In the genomic region with DNA sequence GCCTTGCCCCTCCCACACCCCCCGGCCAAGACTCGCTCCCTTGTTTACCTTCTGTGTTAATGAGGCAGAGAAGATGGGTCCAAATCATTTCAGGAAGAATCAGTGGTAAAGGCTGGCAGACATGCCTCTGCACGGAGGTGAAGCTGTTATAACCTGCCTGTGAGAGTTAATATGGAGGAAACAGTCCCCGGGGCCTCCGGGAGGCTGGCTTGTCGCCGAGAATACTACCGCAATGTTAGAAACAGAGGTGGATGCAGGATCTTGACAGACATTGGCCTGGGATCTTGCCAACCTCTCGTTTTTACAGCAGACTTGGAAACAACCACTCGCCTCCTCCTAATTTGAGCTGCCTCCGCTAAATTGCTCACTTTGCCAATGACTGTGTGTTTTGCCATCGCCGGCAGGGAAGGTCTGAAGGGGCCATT, we compare ENCODE assay signal across 14 cellular contexts. TPM values are rescaled to one million over a fixed set of nuclear protein-coding genes. Genes with fewer than 3 reads are reported as not detected.
DNase-seq lines count a peak whose midpoint lies in the region; TF ChIP-seq lines count a peak whose summit lies in the region.
"Had no signal": no experiment of that assay in that cellular context is flagged by ENCODE, and none has a peak within 500 bp of the region (broad histone marks: within the 10 kb centered on the region; RNA-seq: fewer than 3 reads in every experiment).

No MANE protein-coding gene starts in this region.

- H3K27ac Mint-ChIP-seq in T-helper 2 cell treated with Interferon-gamma antibody and Interleukin-4, amounts not matched to agents 5 μg/mL and 100 μg/mL, for 36 hours: no peak overlapping the region

- POLR2A ChIA-PET in A673 (lab: Charles Lee; ENCODE audit: low non-redundant PET): no interaction called here

- no peak overlapping the region for H3K4me3 Mint-ChIP-seq in T-helper 2 cell treated with Interferon-gamma antibody and Interleukin-4, amounts not matched to agents 5 μg/mL and 100 μg/mL, for 36 hours

- peak overlapping the region in 8 of 11 experiments; percentile 37 to 60 (median 50); a peak in 16 of 22 replicates for H3K4me2 ChIP-seq in BLaER1 treated with 17β-estradiol and CSF1 and Interleukin-3, amounts not matched to agents 10 nM and 100 nM
- peak overlapping the region; percentile 21 for H3K4me2 ChIP-seq in smooth muscle cell

- H3K36me3 ChIP-seq in BLaER1 treated with 17β-estradiol and CSF1 and Interleukin-3, amounts not matched to agents 10 nM and 100 nM: no peaks in the 10 kb centered on the region
- no peaks in the 10 kb centered on the region for H3K36me3 ChIP-seq in ascending aorta
- peaks cover 34% of the 10 kb centered on the region for H3K36me3 ChIP-seq in left ventricle myocardium inferior
- H3K36me3 ChIP-seq in smooth muscle cell (ENCODE audit: low read depth): peaks cover 17% of the 10 kb centered on the region
- H3K36me3 ChIP-seq in A673 (ENCODE audit: insufficient read depth, low read length, poor library complexity, severe bottlenecking): no peaks in the 10 kb centered on the region
- H3K36me3 ChIP-seq: ovary had no signal

- intact Hi-C loops in ascending aorta (cut with DNase I): loop anchor here (2.0 kb wide), 1 partner anchor 44 kb away; no protein-coding TSS in a partner anchor
- intact Hi-C loops in left ventricle myocardium inferior (cut with micrococcal nuclease): no loop called here
- intact Hi-C loops in A673 (cut with micrococcal nuclease; ENCODE audit: unreplicated experiment): no loop called here

- no peaks in the 10 kb centered on the region for H3K27me3 Mint-ChIP-seq in T-helper 2 cell treated with Interferon-gamma antibody and Interleukin-4, amounts not matched to agents 5 μg/mL and 100 μg/mL, for 36 hours (ENCODE audit: low read depth)

- H3K9me3 Mint-ChIP-seq in T-helper 2 cell treated with Interferon-gamma antibody and Interleukin-4, amounts not matched to agents 5 μg/mL and 100 μg/mL, for 36 hours: no peaks in the 10 kb centered on the region

- H3K79me2 ChIP-seq in smooth muscle cell (ENCODE audit: low read depth): peaks cover 86% of the 10 kb centered on the region

- no peak overlapping the region for H3K9ac ChIP-seq in BLaER1 treated with 17β-estradiol and CSF1 and Interleukin-3, amounts not matched to agents 10 nM and 100 nM
- no peak overlapping the region for H3K9ac ChIP-seq in smooth muscle cell (ENCODE audit: low read depth)

- WGBS in smooth muscle cell (ENCODE audit: low lambda C conversion rate): 66% methylated on average over 13 of the region's 13 CpGs

- H3F3A ChIP-seq in smooth muscle cell (ENCODE audit: low read depth): peaks cover 92% of the 10 kb centered on the region

- no peak overlapping the region for H3K27ac ChIP-seq in BLaER1 treated with 17β-estradiol and CSF1 and Interleukin-3, amounts not matched to agents 10 nM and 100 nM
- H3K27ac ChIP-seq in ascending aorta (peak overlapping the region; percentile 46 to 56), left ventricle myocardium inferior (replicated peaks) (peak overlapping the region; percentile 86), smooth muscle cell (ENCODE audit: low read depth) (peak overlapping the region; percentile 57), A673 (ENCODE audit: low read depth, low read length, poor library complexity, severe bottlenecking) (no peak overlapping the region)
- H3K27ac ChIP-seq: ovary had no signal

- DNase-seq in ascending aorta (ENCODE audit: low spot score in 2 of 2): peak in 1 of 2 donors; percentile 74
- peak; percentile 47 for DNase-seq in left ventricle myocardium inferior
- no peak for DNase-seq in smooth muscle cell (lab: John Stamatoyannopoulos, UW; ENCODE audit: unreplicated experiment)
- no peak for DNase-seq in amniotic stem cell (lab: John Stamatoyannopoulos, UW)
- DNase-seq in NCI-H1436 treated with DMSO at 0.1 percent for 48 hours (lab: John Stamatoyannopoulos, UW): no peak
- no peak for DNase-seq in T-helper 2 cell treated with Interferon-gamma antibody and Interleukin-4, amounts not matched to agents 5 μg/mL and 100 μg/mL, for 36 hours (ENCODE audit: low spot score)
- DNase-seq in A673 (ENCODE audit: low spot score): no peak
- DNase-seq: activated CD4-positive, alpha-beta T cell treated with anti-CD3 and anti-CD28 coated beads, Interleukin-2, amount 50 U/mL, for 1 hour; foreskin fibroblast; NCI-H2081 treated with DMSO at 0.1 percent for 48 hours; SIG-M5; trophoblast cell had no signal

- CTCF ChIA-PET in A673 (lab: Charles Lee): no interaction called here

- no peak overlapping the region for H3K4me3 ChIP-seq in BLaER1 treated with 17β-estradiol and CSF1 and Interleukin-3, amounts not matched to agents 10 nM and 100 nM
- H3K4me3 ChIP-seq in ascending aorta: peak overlapping the region in 1 of 2 donors; percentile 40
- peak overlapping the region; percentile 38 for H3K4me3 ChIP-seq in left ventricle myocardium inferior
- no peak overlapping the region for H3K4me3 ChIP-seq in smooth muscle cell
- no peak overlapping the region for H3K4me3 ChIP-seq in A673 (ENCODE audit: low read depth, low read length, poor library complexity, severe bottlenecking)
- H3K4me3 ChIP-seq: ovary had no signal

- peaks cover 9 to 54% (median 26%) of the 10 kb centered on the region in 10 experiments; a peak in 19 of 20 replicates for H3K4me1 ChIP-seq in BLaER1 treated with 17β-estradiol and CSF1 and Interleukin-3, amounts not matched to agents 10 nM and 100 nM
- H3K4me1 ChIP-seq in ascending aorta (peaks cover 25 to 40% of the 10 kb centered on the region in 2 donors), left ventricle myocardium inferior (peaks cover 100% of the 10 kb centered on the region), smooth muscle cell (ENCODE audit: low read depth) (no peaks in the 10 kb centered on the region), A673 (ENCODE audit: insufficient read depth, low read length, poor library complexity, severe bottlenecking) (no peaks in the 10 kb centered on the region)

- H4K20me1 ChIP-seq in BLaER1 treated with 17β-estradiol and CSF1 and Interleukin-3, amounts not matched to agents 10 nM and 100 nM: peaks cover 0 to 5% (median 0%) of the 10 kb centered on the region in 11 experiments; a peak in 3 of 22 replicates
- H4K20me1 ChIP-seq in smooth muscle cell (ENCODE audit: low read depth): peaks cover 100% of the 10 kb centered on the region

- H3K9me3 ChIP-seq in BLaER1 treated with 17β-estradiol and CSF1 and Interleukin-3, amounts not matched to agents 10 nM and 100 nM (replicated peaks in 1 of 11): no peaks in the 10 kb centered on the region
- no peaks in the 10 kb centered on the region for H3K9me3 ChIP-seq in ascending aorta
- H3K9me3 ChIP-seq in left ventricle myocardium inferior (replicated peaks): no peaks in the 10 kb centered on the region
- H3K9me3 ChIP-seq in smooth muscle cell (replicated peaks; ENCODE audit: low read depth): no peaks in the 10 kb centered on the region
- no peaks in the 10 kb centered on the region for H3K9me3 ChIP-seq in A673 (ENCODE audit: low read depth, low read length, poor library complexity, severe bottlenecking)
- H3K9me3 ChIP-seq: ovary had no signal

- H2AFZ ChIP-seq in smooth muscle cell (ENCODE audit: low read depth): no peak overlapping the region

- BruUV-seq in A673 (replicated peaks; lab: Mats Ljungman, UMichigan): no TSS peak

- H3K4me1 Mint-ChIP-seq in T-helper 2 cell treated with Interferon-gamma antibody and Interleukin-4, amounts not matched to agents 5 μg/mL and 100 μg/mL, for 36 hours (ENCODE audit: low read depth): peaks cover 6% of the 10 kb centered on the region

- H3K27me3 ChIP-seq in BLaER1 treated with 17β-estradiol and CSF1 and Interleukin-3, amounts not matched to agents 10 nM and 100 nM: peaks cover 0 to 21% (median 0%) of the 10 kb centered on the region in 11 experiments; a peak in 4 of 22 replicates
- H3K27me3 ChIP-seq in ascending aorta (no peaks in the 10 kb centered on the region), left ventricle myocardium inferior (ENCODE audit: low read depth) (no peaks in the 10 kb centered on the region), smooth muscle cell (ENCODE audit: low read depth) (no peaks in the 10 kb centered on the region), A673 (replicated peaks; ENCODE audit: insufficient read depth, low read depth, low read length, poor library complexity) (peaks cover 39% of the 10 kb centered on the region)
- H3K27me3 ChIP-seq: ovary had no signal

- no peaks in the 10 kb centered on the region for H3K36me3 Mint-ChIP-seq in T-helper 2 cell treated with Interferon-gamma antibody and Interleukin-4, amounts not matched to agents 5 μg/mL and 100 μg/mL, for 36 hours (ENCODE audit: low read depth)

- TF ChIP-seq CTCF in ascending aorta (IDR thresholded peaks at IDR 0.05) (no peak), left ventricle myocardium inferior (IDR thresholded peaks at IDR 0.05; ENCODE audit: borderline replicate concordance) (no peak), smooth muscle cell (IDR thresholded peaks at IDR 0.05; ENCODE audit: borderline replicate concordance, insufficient read depth, poor library complexity, severe bottlenecking) (no peak), A673 (conservative IDR thresholded peaks at IDR 0.05; ENCODE audit: low read depth, low read length) (no peak)

RNA-seq across cellular contexts. Expression of a gene that starts 45.6 kb away (rescaled TPM):
- 394 TPM for total RNA-seq in ascending aorta
- 250 TPM for total RNA-seq in left ventricle myocardium inferior
- 3,114 and 3,210 TPM in 2 replicates for total RNA-seq in smooth muscle cell
- 3,050 and 3,942 TPM in 2 replicates for polyA plus RNA-seq in smooth muscle cell
- 13.7 and 14.1 TPM in 2 replicates for total RNA-seq in A673 (2021)

Comparison
In these comparisons a context has a peak if more than half of its experiments do, and no peak if none do; other contexts are left out.
1. H3K27ac ChIP-seq: peak in ascending aorta (2 of 2), left ventricle myocardium inferior (single experiment) and smooth muscle cell (single experiment); none in BLaER1 treated with 17β-estradiol and CSF1 and Interleukin-3, amounts not matched to agents 10 nM and 100 nM (0 of 11) and A673 (single experiment).
2. RNA of a gene that starts 45.6 kb away (total RNA-seq): 3,114 to 3,210 TPM in smooth muscle cell, 394 TPM in ascending aorta (single experiment) and 250 TPM in left ventricle myocardium inferior (single experiment); 13.7 to 14.1 TPM in A673; every median in the first group is over 10 times any median in the second.